In the genomic region with DNA sequence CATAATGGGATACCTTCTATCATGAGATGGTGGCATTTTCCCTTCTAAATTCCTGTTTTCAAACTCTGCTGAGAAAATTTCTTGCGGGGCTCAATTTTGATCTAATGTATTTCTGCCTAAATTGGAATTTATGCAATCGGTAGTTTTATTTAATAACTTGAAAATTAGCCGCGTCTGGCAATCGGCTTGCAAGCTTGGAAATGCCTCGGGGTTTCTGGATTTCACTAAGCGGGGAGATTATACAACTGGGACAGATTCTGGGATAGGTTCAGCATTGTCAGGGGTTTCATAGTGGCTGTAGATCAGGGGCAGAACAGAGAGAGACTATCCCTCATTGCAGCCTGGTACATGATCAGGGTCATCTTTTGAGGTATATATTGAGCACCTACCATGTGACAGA, we compare ENCODE assay signal across 35 cellular contexts. TPM values are rescaled to one million over a fixed set of nuclear protein-coding genes. Genes with fewer than 3 reads are reported as not detected.
"Had no signal": no experiment of that assay in that cellular context is flagged by ENCODE, and none has a peak within 500 bp of the region (broad histone marks: within the 10 kb centered on the region; RNA-seq: fewer than 3 reads in every experiment).

No MANE protein-coding gene starts in this region.

- H3K4me1 ChIP-seq: adrenal gland, ascending aorta had no signal

- H3K27ac ChIP-seq: adrenal gland, ascending aorta, cardiac muscle cell, VCaP had no signal

- H3K27me3 ChIP-seq: adrenal gland, ascending aorta, cardiac muscle cell had no signal

- H3K4me1 Mint-ChIP-seq: activated B cell treated with CpG ODN at 0.5 μM for 24 hours; activated CD4-positive, alpha-beta T cell treated with anti-CD3 and anti-CD28 coated beads, Interleukin-2, amount 10 ng/mL, durations not matched to agents 24 days and 14 days; activated CD8-positive, alpha-beta memory T cell treated with anti-CD3 and anti-CD28 coated beads, Interleukin-2, amount 10 ng/mL, durations not matched to agents 7 days and 5 days; activated naive CD8-positive, alpha-beta T cell treated with anti-CD3 and anti-CD28 coated beads for 36 hours; central memory CD8-positive, alpha-beta T cell had no signal

- H3K9me3 Mint-ChIP-seq: activated B cell treated with CpG ODN at 0.5 μM for 24 hours; activated CD4-positive, alpha-beta memory T cell treated with anti-CD3 and anti-CD28 coated beads for 36 hours; activated CD8-positive, alpha-beta T cell treated with anti-CD3 and anti-CD28 coated beads for 36 hours; activated naive CD4-positive, alpha-beta T cell treated with anti-CD3 and anti-CD28 coated beads for 36 hours; activated naive CD8-positive, alpha-beta T cell treated with anti-CD3 and anti-CD28 coated beads for 36 hours; T-helper 2 cell treated with Interferon-gamma antibody and Interleukin-4, amounts not matched to agents 5 μg/mL and 100 μg/mL, for 36 hours had no signal

- H3K36me3 Mint-ChIP-seq: activated CD4-positive, alpha-beta memory T cell treated with anti-CD3 and anti-CD28 coated beads for 36 hours; activated CD8-positive, alpha-beta memory T cell treated with anti-CD3 and anti-CD28 coated beads, Interleukin-2, amount 10 ng/mL, durations not matched to agents 7 days and 5 days; activated naive CD4-positive, alpha-beta T cell treated with anti-CD3 and anti-CD28 coated beads, Interleukin-2, amount 50 U/mL, for 72 hours; activated naive CD8-positive, alpha-beta T cell treated with anti-CD3 and anti-CD28 coated beads for 36 hours; brain had no signal

- H3K27ac Mint-ChIP-seq: activated B cell treated with CpG ODN at 0.5 μM for 24 hours; activated CD4-positive, alpha-beta memory T cell treated with anti-CD3 and anti-CD28 coated beads for 36 hours; activated CD4-positive, alpha-beta T cell treated with anti-CD3 and anti-CD28 coated beads, Interleukin-2, amount 10 ng/mL, durations not matched to agents 24 days and 14 days; activated CD8-positive, alpha-beta memory T cell treated with anti-CD3 and anti-CD28 coated beads, Interleukin-2, amount 10 ng/mL, durations not matched to agents 7 days and 5 days; activated CD8-positive, alpha-beta T cell treated with anti-CD3 and anti-CD28 coated beads for 36 hours; activated naive CD4-positive, alpha-beta T cell treated with anti-CD3 and anti-CD28 coated beads for 36 hours; activated naive CD4-positive, alpha-beta T cell treated with anti-CD3 and anti-CD28 coated beads, Interleukin-2, amount 50 U/mL, for 72 hours; activated naive CD8-positive, alpha-beta T cell treated with anti-CD3 and anti-CD28 coated beads for 36 hours; activated T-cell treated with anti-CD3 and anti-CD28 coated beads, Interleukin-2, amount 50 U/mL, for 24 hours; activated T-helper 2 cell treated with anti-CD3 and anti-CD28 coated beads, Interferon-gamma antibody, Interleukin-2, Interleukin-4, amounts not matched to agents 10 μg/mL and 5 μg/mL and 100 μg/mL, durations not matched to agents 14 hours and 24 hours and 36 hours; brain; T-helper 1 cell treated with Interleukin-12 subunit alpha and Interleukin-12 subunit beta and Interleukin-4 antibody, amounts not matched to agents 30 μg/mL and 1 μg/mL, for 36 hours; T-helper 2 cell treated with Interferon-gamma antibody and Interleukin-4, amounts not matched to agents 5 μg/mL and 100 μg/mL, for 36 hours had no signal

- DNase-seq: activated B cell treated with CpG ODN at 0.5 μM for 24 hours; activated CD4-positive, alpha-beta memory T cell treated with anti-CD3 and anti-CD28 coated beads for 36 hours; activated CD4-positive, alpha-beta T cell treated with anti-CD3 and anti-CD28 coated beads for 4 hours; activated CD4-positive, alpha-beta T cell treated with anti-CD3 and anti-CD28 coated beads, Interleukin-2, amount 10 ng/mL, durations not matched to agents 24 days and 14 days; activated CD4-positive, alpha-beta T cell treated with anti-CD3 and anti-CD28 coated beads, Interleukin-2, amount 50 U/mL, for 1 hour; activated CD4-positive, alpha-beta T cell treated with anti-CD3 and anti-CD28 coated beads, Interleukin-2, amount 50 U/mL, for 4 hours; activated CD4-positive, CD25-positive, alpha-beta regulatory T cell treated with anti-CD3 and anti-CD28 coated beads, Interleukin-2, amount 50 U/mL, for 72 hours; activated CD8-positive, alpha-beta memory T cell treated with anti-CD3 and anti-CD28 coated beads for 24 hours; activated CD8-positive, alpha-beta memory T cell treated with anti-CD3 and anti-CD28 coated beads, Interleukin-2, amount 10 ng/mL, durations not matched to agents 7 days and 5 days; activated CD8-positive, alpha-beta memory T cell treated with anti-CD3 and anti-CD28 coated beads, Interleukin-2, amount 50 U/mL, for 48 hours; activated CD8-positive, alpha-beta T cell treated with anti-CD3 and anti-CD28 coated beads for 36 hours; activated effector memory CD4-positive, alpha-beta T cell treated with Interleukin-2 at 50 U/mL for 16 hours; activated gamma-delta T cell; activated naive CD4-positive, alpha-beta T cell; activated naive CD4-positive, alpha-beta T cell treated with anti-CD3 and anti-CD28 coated beads for 36 hours; activated naive CD4-positive, alpha-beta T cell treated with anti-CD3 and anti-CD28 coated beads, Interleukin-2, amount 50 U/mL, for 16 hours; activated naive CD8-positive, alpha-beta T cell treated with anti-CD3 and anti-CD28 coated beads for 36 hours; activated T-cell treated with anti-CD3 and anti-CD28 coated beads, Interleukin-2, amount 50 U/mL, for 24 hours; activated T-cell treated with anti-CD3 and anti-CD28 coated beads, Interleukin-2, amount 50 U/mL, for 48 hours; adrenal gland; amniotic stem cell; caudate nucleus; cerebellar nuclear complex; T-helper 1 cell; T-helper 2 cell; T-helper 9 cell had no signal

- H3K27me3 Mint-ChIP-seq: activated B cell treated with CpG ODN at 0.5 μM for 24 hours; activated CD4-positive, alpha-beta memory T cell treated with anti-CD3 and anti-CD28 coated beads for 36 hours; activated CD4-positive, alpha-beta T cell treated with anti-CD3 and anti-CD28 coated beads, Interleukin-2, amount 10 ng/mL, durations not matched to agents 24 days and 14 days; activated CD8-positive, alpha-beta memory T cell treated with anti-CD3 and anti-CD28 coated beads, Interleukin-2, amount 10 ng/mL, durations not matched to agents 7 days and 5 days; activated CD8-positive, alpha-beta T cell treated with anti-CD3 and anti-CD28 coated beads for 36 hours had no signal

- H3K9me3 ChIP-seq: adrenal gland, ascending aorta had no signal

- H3K4me3 ChIP-seq: adrenal gland, ascending aorta, cardiac muscle cell had no signal

- H3K36me3 ChIP-seq: adrenal gland, ascending aorta, cardiac muscle cell had no signal

- H3K4me3 Mint-ChIP-seq: activated B cell treated with CpG ODN at 0.5 μM for 24 hours; activated CD4-positive, alpha-beta memory T cell treated with anti-CD3 and anti-CD28 coated beads for 36 hours; activated CD4-positive, alpha-beta T cell treated with anti-CD3 and anti-CD28 coated beads, Interleukin-2, amount 10 ng/mL, durations not matched to agents 24 days and 14 days; activated CD8-positive, alpha-beta memory T cell treated with anti-CD3 and anti-CD28 coated beads, Interleukin-2, amount 10 ng/mL, durations not matched to agents 7 days and 5 days; activated CD8-positive, alpha-beta T cell treated with anti-CD3 and anti-CD28 coated beads for 36 hours; activated naive CD4-positive, alpha-beta T cell treated with anti-CD3 and anti-CD28 coated beads for 36 hours; activated naive CD8-positive, alpha-beta T cell treated with anti-CD3 and anti-CD28 coated beads for 36 hours; activated T-cell treated with anti-CD3 and anti-CD28 coated beads, Interleukin-2, amount 50 U/mL, for 24 hours; brain; central memory CD8-positive, alpha-beta T cell; T-helper 1 cell treated with Interleukin-12 subunit alpha and Interleukin-12 subunit beta and Interleukin-4 antibody, amounts not matched to agents 30 μg/mL and 1 μg/mL, for 36 hours; T-helper 2 cell treated with Interferon-gamma antibody and Interleukin-4, amounts not matched to agents 5 μg/mL and 100 μg/mL, for 36 hours had no signal

- ATAC-seq: activated CD8-positive, alpha-beta memory T cell treated with anti-CD3 and anti-CD28 coated beads, Interleukin-2, amount 10 ng/mL, durations not matched to agents 7 days and 5 days; activated CD8-positive, alpha-beta T cell treated with anti-CD3 and anti-CD28 coated beads for 36 hours; activated naive CD4-positive, alpha-beta T cell treated with anti-CD3 and anti-CD28 coated beads, Interleukin-2, amount 50 U/mL, for 72 hours had no signal

RNA-seq across cellular contexts. Expression of a gene that starts 8.6 kb away (rescaled TPM):
- total RNA-seq: activated B cell treated with CpG ODN at 0.5 μM for 24 hours; activated CD4-positive, alpha-beta memory T cell treated with anti-CD3 and anti-CD28 coated beads for 36 hours; activated CD4-positive, alpha-beta T cell treated with anti-CD3 and anti-CD28 coated beads, Interleukin-2, amount 10 ng/mL, durations not matched to agents 24 days and 14 days; activated CD8-positive, alpha-beta memory T cell treated with anti-CD3 and anti-CD28 coated beads, Interleukin-2, amount 10 ng/mL, durations not matched to agents 7 days and 5 days; activated CD8-positive, alpha-beta T cell treated with anti-CD3 and anti-CD28 coated beads for 36 hours; activated naive CD4-positive, alpha-beta T cell treated with anti-CD3 and anti-CD28 coated beads for 36 hours; activated naive CD4-positive, alpha-beta T cell treated with anti-CD3 and anti-CD28 coated beads, Interleukin-2, amount 50 U/mL, for 72 hours; activated naive CD8-positive, alpha-beta T cell treated with anti-CD3 and anti-CD28 coated beads for 36 hours; activated T-helper 2 cell treated with anti-CD3 and anti-CD28 coated beads, Interferon-gamma antibody, Interleukin-2, Interleukin-4, amounts not matched to agents 10 μg/mL and 5 μg/mL and 100 μg/mL, durations not matched to agents 14 hours and 24 hours and 36 hours; adrenal gland; ascending aorta had no signal
- polyA plus RNA-seq: adrenal gland had no signal
